7 cellular contexts compared by ENCODE assay signal in the genomic region with DNA sequence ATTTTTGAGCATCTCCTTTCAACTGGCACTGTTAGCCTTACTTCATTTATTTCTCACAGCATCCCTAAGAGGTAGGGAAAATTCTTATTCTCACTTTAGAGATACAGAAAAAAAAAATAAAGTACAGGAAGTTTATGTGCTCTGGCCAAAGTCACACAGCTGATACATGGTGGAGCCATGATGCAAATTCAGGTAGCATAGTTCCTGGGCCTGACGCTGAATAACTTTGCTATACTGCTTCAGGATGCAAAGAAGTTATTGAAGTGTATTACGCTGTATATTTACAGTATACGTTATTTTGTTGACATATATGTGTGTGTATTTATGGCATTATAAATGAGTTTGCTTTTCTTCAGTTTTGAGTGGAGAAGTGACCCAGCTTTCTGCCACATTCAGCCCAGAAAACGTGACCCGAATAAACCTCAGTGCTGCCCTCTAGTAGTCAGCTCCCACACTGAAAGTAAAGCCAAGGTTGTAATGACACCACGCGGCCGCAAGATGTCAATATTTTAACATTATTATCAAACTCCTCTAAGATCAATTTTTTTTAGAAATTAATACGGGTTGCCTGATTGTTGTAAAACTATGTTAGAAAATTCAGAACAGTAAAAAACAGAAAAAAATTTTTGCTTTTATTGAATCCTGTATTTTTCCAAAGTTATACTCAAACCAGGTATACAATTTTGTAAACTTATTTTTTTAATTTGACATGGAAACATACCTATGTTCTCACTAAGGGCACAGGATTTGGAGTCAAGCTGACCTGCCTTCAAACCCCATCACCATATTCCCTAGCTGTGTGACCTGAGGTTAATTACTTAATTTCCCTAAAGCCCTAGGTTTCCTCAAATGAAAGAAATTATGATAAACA. TPM values are rescaled to one million over a fixed set of nuclear protein-coding genes. Genes with fewer than 3 reads are reported as not detected.
A peak's percentile ranks its signal among the peaks of the same experiment; 100 is the strongest.
DNase-seq lines count a peak whose midpoint lies in the region; ATAC-seq, FAIRE-seq and TF ChIP-seq lines count a peak whose summit lies in the region.

No MANE protein-coding gene starts in this region.

- CTCF ChIA-PET in HepG2 (lab: Yijun Ruan, JAX; ENCODE audit: low intra/inter-chr PET ratio, low total read pairs) = interaction anchor here (0.7 to 1.9 kb wide), 4 partner anchors 12 to 404 kb away, joined by 4 to 10 read pairs (median 6); no protein-coding TSS in a partner anchor

- H3K4me2 ChIP-seq in HepG2 (ENCODE audit: low read depth, low read length) = peak overlapping the region; percentile 23; the same call in 1 of the 2 replicates

- BruUV-seq in HepG2 (replicated peaks; lab: Mats Ljungman, UMichigan) = no TSS peak

- 3% methylated on average over 9 of the region's 9 CpGs for WGBS in HepG2 (ENCODE audit: low lambda C conversion rate)

- H4K20me1 ChIP-seq in HepG2 (ENCODE audit: insufficient read depth, low read length) = no peaks in the 10 kb centered on the region

- peak; percentile 3 for DNase-seq in NCI-H2196 treated with DMSO at 0.1 percent for 48 hours (lab: John Stamatoyannopoulos, UW; ENCODE audit: unreplicated experiment)
- peak; percentile 57 for DNase-seq in activated CD4-positive, CD25-positive, alpha-beta regulatory T cell treated with anti-CD3 and anti-CD28 coated beads, Interleukin-2, amount 50 U/mL, for 72 hours
- DNase-seq in choroid plexus epithelial cell (ENCODE audit: low read depth) = peak; percentile 76
- peak; percentile 47 for DNase-seq in HepG2 (ENCODE audit: low spot score)
- peak; percentile 6 to 37 (median 15) for DNase-seq in stimulated activated CD4-positive, alpha-beta T cell treated with anti-CD3 and anti-CD28 coated beads, TNF-alpha, amount 100 ng/mL, for 4 hours (ENCODE audit: low read depth in 3 of 3)

- FAIRE-seq in HepG2 (lab: Jason Lieb, UNC) = peak; percentile 81

- no peaks in the 10 kb centered on the region for H3K9me3 ChIP-seq in HepG2 (ENCODE audit: low read length)

- H3K79me2 ChIP-seq in HepG2 (ENCODE audit: insufficient read depth, low read length) = no peaks in the 10 kb centered on the region

- TF ChIP-seq CTCF in GM12872 (IDR thresholded peaks at IDR 0.05; ENCODE audit: insufficient read depth, low read depth, low read length) (peak; percentile 73), choroid plexus epithelial cell (conservative IDR thresholded peaks at IDR 0.05; ENCODE audit: low read depth, low read length) (peak; percentile 86), HepG2 (CRISPR knock-in tag; IDR thresholded peaks at IDR 0.05) (peak; percentile 80)

- H3K27me3 ChIP-seq in HepG2 (ENCODE audit: control insufficient read depth in 1 of 2, insufficient read depth in 2 of 2, low read length in 2 of 2) = no peaks in the 10 kb centered on the region

- intact Hi-C loops in HepG2 (cut with micrococcal nuclease; ENCODE audit: unreplicated experiment) = loop anchor here (2.0 to 5.0 kb wide), 3 partner anchors 141 to 407 kb away; no protein-coding TSS in a partner anchor

- H3K36me3 ChIP-seq in HepG2 (replicated peaks in 1 of 2; ENCODE audit: control insufficient read depth in 1 of 2, insufficient read depth in 2 of 2, low read length in 2 of 2) = no peaks in the 10 kb centered on the region

- no peak overlapping the region for H3K9ac ChIP-seq in HepG2 (ENCODE audit: insufficient read depth, low read depth, low read length)

- ATAC-seq in HG02852 (IDR thresholded peaks at IDR 0.05; ENCODE audit: unreplicated experiment) = peak; percentile 76
- ATAC-seq in HepG2 = no peak; the same call in 2 of the 3 replicates

- H3K27ac ChIP-seq in HepG2 (ENCODE audit: extremely low read length, insufficient read depth, low read length) = no peak overlapping the region

- TF ChIP-seq RAD21 in HepG2 (CRISPR knock-in tag; IDR thresholded peaks at IDR 0.05) = peak; percentile 61; the same call in 1 of the 2 replicates

- H3K4me1 ChIP-seq in HepG2 (ENCODE audit: insufficient read depth, low read length) = peaks cover 17% of the 10 kb centered on the region

- TF ChIP-seq EP300 in HepG2 (IDR thresholded peaks at IDR 0.05; ENCODE audit: low read depth in 2 of 2, low read length in 2 of 2) (no peak), HepG2 (CRISPR knock-in tag; IDR thresholded peaks at IDR 0.05; ENCODE audit: borderline replicate concordance) (no peak)

- POLR2A ChIA-PET in HepG2 (lab: Yijun Ruan, JAX) = interaction anchor here (1.0 kb wide), 1 partner anchor 52 kb away, joined by 4 read pairs; a partner anchor contains a TSS

- TF ChIP-seq POLR2A in HepG2 (IDR thresholded peaks at IDR 0.05; ENCODE audit: insufficient read depth in 1 of 2, low read depth in 2 of 2, low read length in 2 of 2) = no peak

- H3K4me3 ChIP-seq in choroid plexus epithelial cell (ENCODE audit: low read depth, low read length) = no peak overlapping the region
- H3K4me3 ChIP-seq in HepG2 (replicated peaks in 1 of 3; ENCODE audit: insufficient read depth in 1 of 3, low read depth in 2 of 3, low read length in 3 of 3) = no peak overlapping the region

- in situ Hi-C loops in HepG2 (cut with HindIII; ENCODE audit: extremely low pct_ligation_motif_present, low pct_unique_long_range_greater_than_20kb) = loop anchor here (5.0 kb wide), 1 partner anchor 407 kb away; no protein-coding TSS in a partner anchor

- H2AFZ ChIP-seq in HepG2 (ENCODE audit: low read length) = no peak overlapping the region

TF ChIP-seq in HepG2, 621 proteins besides CTCF, POLR2A, EP300 and RAD21 (continues in another document):
- no peak for TF ChIP-seq ZNF264 (CRISPR knock-in tag; IDR thresholded peaks at IDR 0.05)
- TF ChIP-seq, protein P1, sequence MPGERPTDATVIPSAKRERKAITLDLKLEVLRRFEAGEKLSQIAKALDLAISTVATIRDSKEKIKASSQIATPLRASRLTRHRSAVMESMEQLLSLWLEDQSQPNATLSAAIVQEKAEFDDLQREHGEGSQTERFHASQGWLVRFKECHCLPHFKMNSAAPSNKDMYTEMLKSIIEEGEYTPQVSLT (CRISPR knock-in tag; IDR thresholded peaks at IDR 0.05; ENCODE audit: borderline replicate concordance, low read depth) = no peak
- no peak for TF ChIP-seq YY1 (IDR thresholded peaks at IDR 0.05; ENCODE audit: insufficient read depth, insufficient replicate concordance, low read depth, low read length)
- no peak for TF ChIP-seq CAMTA2 (CRISPR knock-in tag; IDR thresholded peaks at IDR 0.05; ENCODE audit: borderline replicate concordance)
- TF ChIP-seq ZNF207 (IDR thresholded peaks at IDR 0.05; ENCODE audit: borderline replicate concordance) = no peak
- TF ChIP-seq NR2C2 (CRISPR knock-in tag; IDR thresholded peaks at IDR 0.05; ENCODE audit: borderline replicate concordance) = no peak

RNA-seq across cellular contexts. Expression of a gene that starts 3.8 kb away (rescaled TPM):
- total RNA-seq in HepG2 (2016; rRNA removed; fragmentation: Illumina TruSeq; extraction: Trizol) = not detected in 2 replicates
- 0.09 TPM in 1 of 2 replicates, not detected in the other for total RNA-seq in HepG2 (2016; cell fraction: cytosol; rRNA removed; fragmentation: Illumina TruSeq; extraction: Trizol; ENCODE audit: low read depth)
- total RNA-seq in HepG2 (2016; cell fraction: insoluble cytoplasmic fraction; rRNA removed; fragmentation: Illumina TruSeq; extraction: Trizol) = not detected in 2 replicates
- total RNA-seq in HepG2 (2016; cell fraction: membrane; rRNA removed; fragmentation: Illumina TruSeq; extraction: Trizol) = not detected in 2 replicates
- total RNA-seq in HepG2 (2016; cell fraction: nucleus; rRNA removed; fragmentation: Illumina TruSeq; extraction: Trizol) = not detected in 2 replicates
- 0.03 and 0.04 TPM in 2 replicates for polyA plus RNA-seq in HepG2 (2011; rRNA removed)
- 0.03 TPM in 1 of 2 replicates, not detected in the other for polyA plus RNA-seq in HepG2 (2011; cell fraction: cytosol; rRNA removed)
- 0.10 and 0.12 TPM in 2 replicates for polyA plus RNA-seq in HepG2 (2011; cell fraction: nucleus; rRNA removed)
- polyA plus RNA-seq in HepG2 (2012) = not detected in 2 replicates
- not detected in 2 replicates for polyA plus RNA-seq in HepG2 (2016; cell fraction: cytosol; fragmentation: Illumina TruSeq; extraction: Trizol; ENCODE audit: low read depth)
- not detected in 2 replicates for polyA plus RNA-seq in HepG2 (2016; cell fraction: insoluble cytoplasmic fraction; fragmentation: Illumina TruSeq; extraction: Trizol; ENCODE audit: low read depth)
- not detected in 2 replicates for polyA plus RNA-seq in HepG2 (2016; cell fraction: membrane; fragmentation: Illumina TruSeq; extraction: Trizol; ENCODE audit: low read depth)
- not detected in 2 replicates for polyA plus RNA-seq in HepG2 (2016; cell fraction: nucleus; fragmentation: Illumina TruSeq; extraction: Trizol; ENCODE audit: insufficient read depth, low read depth)
- not detected in 2 replicates for polyA minus RNA-seq in HepG2 (2011; rRNA and poly(A)+ RNA removed; ENCODE audit: low replicate concordance)
- not detected in 2 replicates for polyA minus RNA-seq in HepG2 (2011; cell fraction: cytosol; rRNA and poly(A)+ RNA removed)
- polyA minus RNA-seq in HepG2 (2011; cell fraction: nucleus; rRNA and poly(A)+ RNA removed) = 0.26 and 0.37 TPM in 2 replicates

RNA-seq across cellular contexts. Expression of a gene that starts 50.9 kb away (rescaled TPM):
- total RNA-seq in HepG2 (2016; rRNA removed; fragmentation: Illumina TruSeq; extraction: Trizol) = 14.9 and 26.2 TPM in 2 replicates
- 6.5 and 8.9 TPM in 2 replicates for total RNA-seq in HepG2 (2016; cell fraction: cytosol; rRNA removed; fragmentation: Illumina TruSeq; extraction: Trizol; ENCODE audit: low read depth)
- 15.3 and 27.5 TPM in 2 replicates for total RNA-seq in HepG2 (2016; cell fraction: insoluble cytoplasmic fraction; rRNA removed; fragmentation: Illumina TruSeq; extraction: Trizol)
- 25.6 and 31.5 TPM in 2 replicates for total RNA-seq in HepG2 (2016; cell fraction: membrane; rRNA removed; fragmentation: Illumina TruSeq; extraction: Trizol)
- 5.8 and 6.5 TPM in 2 replicates for total RNA-seq in HepG2 (2016; cell fraction: nucleus; rRNA removed; fragmentation: Illumina TruSeq; extraction: Trizol)
- polyA plus RNA-seq in HepG2 (2011; rRNA removed) = 6.8 and 9.5 TPM in 2 replicates
- 3.2 and 5.3 TPM in 2 replicates for polyA plus RNA-seq in HepG2 (2011; cell fraction: cytosol; rRNA removed)
- 0.92 and 2.0 TPM in 2 replicates for polyA plus RNA-seq in HepG2 (2011; cell fraction: nucleus; rRNA removed)
- 9.9 and 11.9 TPM in 2 replicates for polyA plus RNA-seq in HepG2 (2012)
- 8.3 and 8.4 TPM in 2 replicates for polyA plus RNA-seq in HepG2 (2016; cell fraction: cytosol; fragmentation: Illumina TruSeq; extraction: Trizol; ENCODE audit: low read depth)
- polyA plus RNA-seq in HepG2 (2016; cell fraction: insoluble cytoplasmic fraction; fragmentation: Illumina TruSeq; extraction: Trizol; ENCODE audit: low read depth) = 26.9 and 29.4 TPM in 2 replicates
- 23.3 and 23.6 TPM in 2 replicates for polyA plus RNA-seq in HepG2 (2016; cell fraction: membrane; fragmentation: Illumina TruSeq; extraction: Trizol; ENCODE audit: low read depth)
- polyA plus RNA-seq in HepG2 (2016; cell fraction: nucleus; fragmentation: Illumina TruSeq; extraction: Trizol; ENCODE audit: insufficient read depth, low read depth) = 7.7 and 10.3 TPM in 2 replicates
- polyA minus RNA-seq in HepG2 (2011; rRNA and poly(A)+ RNA removed; ENCODE audit: low replicate concordance) = 6.1 and 9.0 TPM in 2 replicates
- 6.0 and 6.9 TPM in 2 replicates for polyA minus RNA-seq in HepG2 (2011; cell fraction: cytosol; rRNA and poly(A)+ RNA removed)
- 2.4 and 4.0 TPM in 2 replicates for polyA minus RNA-seq in HepG2 (2011; cell fraction: nucleus; rRNA and poly(A)+ RNA removed)

Comparison
In these comparisons a context has a peak if more than half of its experiments do, and no peak if none do; other contexts are left out.
1. DNase-seq: peak in every context shown above with its lines; median percentile 76 in choroid plexus epithelial cell; 57 in activated CD4-positive, CD25-positive, alpha-beta regulatory T cell treated with anti-CD3 and anti-CD28 coated beads, Interleukin-2, amount 50 U/mL, for 72 hours; 47 in HepG2; 15 in stimulated activated CD4-positive, alpha-beta T cell treated with anti-CD3 and anti-CD28 coated beads, TNF-alpha, amount 100 ng/mL, for 4 hours; 3 in NCI-H2196 treated with DMSO at 0.1 percent for 48 hours.